Comparison of ENCODE assay signal across 15 cellular contexts in genomic region chr3:53750253-53751210, GRCh38.
A peak's percentile ranks its signal among the peaks of the same experiment; 100 is the strongest.
DNase-seq lines count a peak whose midpoint lies in the region; ATAC-seq and FAIRE-seq lines count a peak whose summit lies in the region.
"Had no signal": no experiment of that assay in that cellular context is flagged by ENCODE, and none has a peak within 500 bp of the region (broad histone marks: within the 10 kb centered on the region; RNA-seq: fewer than 3 reads in every experiment).

No MANE protein-coding gene starts in this region.

- H3K4me1 Mint-ChIP-seq in T-helper 17 cell = peaks cover 30% of the 10 kb centered on the region

- no peaks in the 10 kb centered on the region for H3K9me3 ChIP-seq in T-helper 17 cell (ENCODE audit: control insufficient read depth, low read length, poor library complexity, severe bottlenecking)
- H3K9me3 ChIP-seq: gastrocnemius medialis, tibial nerve had no signal

- no peaks in the 10 kb centered on the region for H3K27me3 Mint-ChIP-seq in T-helper 17 cell
- H3K27me3 Mint-ChIP-seq: activated CD8-positive, alpha-beta T cell treated with anti-CD3 and anti-CD28 coated beads for 36 hours had no signal

- FAIRE-seq in GM18507 (lab: Jason Lieb, UNC) = peak; percentile 80
- FAIRE-seq: endometrium had no signal

- peak; percentile 76 for ATAC-seq in T-helper 17 cell
- ATAC-seq: activated CD8-positive, alpha-beta T cell treated with anti-CD3 and anti-CD28 coated beads for 36 hours; gastrocnemius medialis had no signal

- DNase-seq in CD1c-positive myeloid dendritic cell (ENCODE audit: extremely low spot score) (peak; percentile 67), GM18507 (ENCODE audit: extremely low spot score, insufficient read length, low read depth) (no peak), T-helper 17 cell (peak in 1 of 3 donors; percentile 14), medulla oblongata (ENCODE audit: extremely low spot score) (peak; percentile 33), caudate nucleus (lab: John Stamatoyannopoulos, UW) (no peak), DMS79 (lab: John Stamatoyannopoulos, UW) (no peak), NCI-H2171 (lab: John Stamatoyannopoulos, UW) (no peak), NCI-H146 (lab: John Stamatoyannopoulos, UW) (no peak)
- DNase-seq: activated CD8-positive, alpha-beta T cell treated with anti-CD3 and anti-CD28 coated beads for 36 hours; activated naive CD4-positive, alpha-beta T cell treated with anti-CD3 and anti-CD28 coated beads for 36 hours; gastrocnemius medialis; NCI-H1930; T1000 had no signal

- H3K27ac Mint-ChIP-seq in T-helper 17 cell = peak overlapping the region; percentile 80
- H3K27ac Mint-ChIP-seq: activated CD8-positive, alpha-beta T cell treated with anti-CD3 and anti-CD28 coated beads for 36 hours; activated naive CD4-positive, alpha-beta T cell treated with anti-CD3 and anti-CD28 coated beads for 36 hours had no signal

- no peaks in the 10 kb centered on the region for H3K36me3 Mint-ChIP-seq in T-helper 17 cell (ENCODE audit: low read depth)

- H3K27ac ChIP-seq in caudate nucleus (ENCODE audit: low read depth, low read length) = no peak overlapping the region
- H3K27ac ChIP-seq: gastrocnemius medialis had no signal

- H3K4me3 Mint-ChIP-seq in T-helper 17 cell = peak overlapping the region; percentile 36
- H3K4me3 Mint-ChIP-seq: activated CD8-positive, alpha-beta T cell treated with anti-CD3 and anti-CD28 coated beads for 36 hours; activated naive CD4-positive, alpha-beta T cell treated with anti-CD3 and anti-CD28 coated beads for 36 hours had no signal

Comparison
In these comparisons a context has a peak if more than half of its experiments do, and no peak if none do; other contexts are left out.
1. DNase-seq: peak in CD1c-positive myeloid dendritic cell (single experiment) and medulla oblongata (single experiment); none in GM18507 (single experiment), caudate nucleus (0 of 61), DMS79 (single experiment), NCI-H2171 (single experiment) and NCI-H146 (single experiment).